In genomic region chr5:39055760-39056393, GRCh38 we compare ENCODE assay signal across 2 cellular contexts.
TF ChIP-seq lines count a peak whose summit lies in the region.

No MANE protein-coding gene starts in this region.

TF ChIP-seq in GM23338, 12 proteins besides CTCF, POLR2A, EP300 and RAD21:
- TF ChIP-seq ZNF114 (CRISPR knock-in tag; IDR thresholded peaks at IDR 0.05): no peak
- TF ChIP-seq REST (IDR thresholded peaks at IDR 0.05; ENCODE audit: unreplicated experiment): no peak
- TF ChIP-seq ZNF331 (CRISPR knock-in tag; IDR thresholded peaks at IDR 0.05; ENCODE audit: low read depth): no peak
- TF ChIP-seq EZH2phosphoT487 (IDR thresholded peaks at IDR 0.05; ENCODE audit: unreplicated experiment): no peak
- no peak for TF ChIP-seq POLR2AphosphoS5 (IDR thresholded peaks at IDR 0.05; ENCODE audit: low read depth)
- TF ChIP-seq ZNF462 (CRISPR knock-in tag; IDR thresholded peaks at IDR 0.05): no peak

TF ChIP-seq in K562, 482 proteins besides CTCF, POLR2A, EP300 and RAD21:
- TF ChIP-seq ZNF316 (IDR thresholded peaks at IDR 0.05) (peak; percentile 10; the same call in 1 of the 2 replicates), CBFA2T2 (conservative IDR thresholded peaks at IDR 0.05) (no peak)
